ENCODE assay signal across 1 cellular context in the genomic region with DNA sequence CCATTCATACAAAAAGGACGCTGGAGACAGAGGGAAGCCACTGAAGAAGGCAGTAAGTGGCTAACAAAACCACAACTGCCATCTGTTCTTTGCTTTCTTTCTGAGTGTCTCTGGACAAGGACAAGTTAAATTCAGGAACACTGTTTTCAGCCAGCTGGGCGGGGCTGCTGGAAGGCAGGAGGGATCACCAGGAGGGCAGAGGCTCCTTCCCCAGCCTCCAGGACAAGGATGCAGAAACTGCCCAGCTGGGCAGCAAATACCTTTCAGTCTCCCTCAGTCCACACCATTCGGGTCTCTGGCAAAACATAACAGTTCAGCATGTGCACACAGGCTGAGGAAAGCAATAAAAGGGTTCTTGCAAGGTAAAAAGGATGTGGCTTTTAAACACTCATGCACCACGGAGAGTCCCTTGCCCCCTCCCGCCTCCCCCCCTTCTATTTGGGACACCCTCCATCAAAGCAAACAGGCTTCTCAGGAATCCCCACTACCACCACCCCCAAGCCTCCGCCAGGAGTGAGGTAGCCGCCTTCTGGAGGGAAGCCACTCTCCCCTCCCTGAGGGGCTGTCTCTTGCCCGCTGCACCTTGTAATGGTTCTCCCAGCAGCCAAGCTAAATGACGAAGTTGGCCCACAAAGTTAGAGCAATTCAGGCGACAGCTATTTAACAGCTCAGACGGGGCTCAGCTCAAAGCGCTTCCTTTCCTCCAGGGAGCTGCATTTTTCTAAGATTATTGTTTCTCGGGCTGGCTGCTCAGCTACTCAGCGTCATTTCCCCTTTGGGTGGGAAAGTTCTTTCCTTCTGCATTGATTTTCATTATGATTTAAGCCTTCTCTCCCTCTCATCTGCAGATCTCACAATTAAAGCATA.
TF ChIP-seq lines count a peak whose summit lies in the region.

No MANE protein-coding gene starts in this region.

TF ChIP-seq in IMR-90, 13 proteins besides CTCF, POLR2A, EP300 and RAD21:
- TF ChIP-seq NFE2L2 (IDR thresholded peaks at IDR 0.05; ENCODE audit: low read depth, low read length) (no peak), MAZ (IDR thresholded peaks at IDR 0.05; ENCODE audit: borderline replicate concordance, low read depth, low read length) (peak; percentile 40), FOS (IDR thresholded peaks at IDR 0.05; ENCODE audit: low read depth, low read length) (no peak)
- TF ChIP-seq, protein P1, sequence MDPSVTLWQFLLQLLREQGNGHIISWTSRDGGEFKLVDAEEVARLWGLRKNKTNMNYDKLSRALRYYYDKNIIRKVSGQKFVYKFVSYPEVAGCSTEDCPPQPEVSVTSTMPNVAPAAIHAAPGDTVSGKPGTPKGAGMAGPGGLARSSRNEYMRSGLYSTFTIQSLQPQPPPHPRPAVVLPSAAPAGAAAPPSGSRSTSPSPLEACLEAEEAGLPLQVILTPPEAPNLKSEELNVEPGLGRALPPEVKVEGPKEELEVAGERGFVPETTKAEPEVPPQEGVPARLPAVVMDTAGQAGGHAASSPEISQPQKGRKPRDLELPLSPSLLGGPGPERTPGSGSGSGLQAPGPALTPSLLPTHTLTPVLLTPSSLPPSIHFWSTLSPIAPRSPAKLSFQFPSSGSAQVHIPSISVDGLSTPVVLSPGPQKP (IDR thresholded peaks at IDR 0.05; ENCODE audit: borderline replicate concordance, low read depth, low read length): no peak
